In the genomic region with DNA sequence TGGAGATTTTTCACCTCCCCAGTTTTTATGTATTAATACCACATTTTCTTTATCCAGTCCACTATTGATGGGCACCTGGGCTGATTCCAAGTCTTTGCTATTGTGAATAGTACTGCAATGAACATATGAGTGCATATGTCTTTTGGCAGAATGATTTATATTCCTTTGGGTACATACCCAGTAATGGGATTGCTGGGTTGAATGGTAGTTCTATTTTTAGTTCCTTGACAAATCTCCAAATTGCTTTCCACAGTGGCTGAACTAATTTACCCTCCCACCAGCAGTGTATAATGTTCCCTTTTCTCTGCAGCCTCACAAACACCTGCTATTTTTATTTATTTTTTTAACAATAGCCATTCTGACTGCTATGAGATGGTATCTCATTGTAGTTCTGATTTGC, we compare ENCODE assay signal across 20 cellular contexts.
A peak's percentile ranks its signal among the peaks of the same experiment; 100 is the strongest.
DNase-seq lines count a peak whose midpoint lies in the region; ATAC-seq and TF ChIP-seq lines count a peak whose summit lies in the region.
"Had no signal": no experiment of that assay in that cellular context is flagged by ENCODE, and none has a peak within 500 bp of the region (broad histone marks: within the 10 kb centered on the region; RNA-seq: fewer than 3 reads in every experiment).

No MANE protein-coding gene starts in this region.

- peaks cover 21% of the 10 kb centered on the region for H3K4me1 ChIP-seq in smooth muscle cell (ENCODE audit: low read depth)
- H3K4me1 ChIP-seq: left lung had no signal

- H2AFZ ChIP-seq in smooth muscle cell (ENCODE audit: low read depth): no peak overlapping the region
- H2AFZ ChIP-seq: PC-9 had no signal

- H3K27ac ChIP-seq in smooth muscle cell (ENCODE audit: low read depth): peak overlapping the region; percentile 85
- H3K27ac ChIP-seq: A549, cardiac muscle cell, left lung, PC-9 had no signal

- no peaks in the 10 kb centered on the region for H3K27me3 Mint-ChIP-seq in brain

- no peaks in the 10 kb centered on the region for H3K79me2 ChIP-seq in smooth muscle cell (ENCODE audit: low read depth)

- H3K27ac Mint-ChIP-seq in brain: peak overlapping the region in 3 of 5 experiments; percentile 45 to 71 (median 55)
- H3K27ac Mint-ChIP-seq: CD4-positive, alpha-beta memory T cell; naive B cell had no signal

- no peaks in the 10 kb centered on the region for H4K20me1 ChIP-seq in smooth muscle cell (ENCODE audit: low read depth)

- no peaks in the 10 kb centered on the region for H3K36me3 ChIP-seq in smooth muscle cell (ENCODE audit: low read depth)
- H3K36me3 ChIP-seq: cardiac muscle cell, left lung had no signal

- intact Hi-C loops in left ventricle myocardium superior (cut with micrococcal nuclease): no loop called here
- intact Hi-C loops in left cardiac atrium (cut with DNase I): no loop called here

- H3K9ac ChIP-seq in smooth muscle cell (ENCODE audit: low read depth): no peak overlapping the region

- H3K27me3 ChIP-seq in smooth muscle cell (ENCODE audit: low read depth): no peaks in the 10 kb centered on the region
- H3K27me3 ChIP-seq: cardiac muscle cell, left lung had no signal

- H3K4me2 ChIP-seq in smooth muscle cell: peak overlapping the region; percentile 80
- H3K4me2 ChIP-seq: PC-9 had no signal

- TF ChIP-seq CTCF in brain (conservative IDR thresholded peaks at IDR 0.05) (no peak), smooth muscle cell (IDR thresholded peaks at IDR 0.05; ENCODE audit: borderline replicate concordance, insufficient read depth, poor library complexity, severe bottlenecking) (no peak)

- ATAC-seq in left ventricle myocardium superior: peak; percentile 38
- ATAC-seq in left cardiac atrium: no peak
- ATAC-seq in HG03045 (IDR thresholded peaks at IDR 0.05; ENCODE audit: unreplicated experiment): no peak
- ATAC-seq: A549, GM12878, left lung had no signal

- H3K4me1 Mint-ChIP-seq in brain: peaks cover 58% of the 10 kb centered on the region
- H3K4me1 Mint-ChIP-seq: CD4-positive, alpha-beta memory T cell; naive B cell had no signal

- peaks cover 0 to 3% (median 0%) of the 10 kb centered on the region in 5 experiments for H3K9me3 Mint-ChIP-seq in brain

- peak overlapping the region in 1 of 5 experiments; percentile 20 for H3K4me3 Mint-ChIP-seq in brain
- H3K4me3 Mint-ChIP-seq: CD4-positive, alpha-beta memory T cell; naive B cell had no signal

- no peaks in the 10 kb centered on the region for H3K36me3 Mint-ChIP-seq in brain
- H3K36me3 Mint-ChIP-seq: CD4-positive, alpha-beta memory T cell; naive B cell had no signal

- no peak overlapping the region for H3K4me3 ChIP-seq in smooth muscle cell
- H3K4me3 ChIP-seq: A549, cardiac muscle cell, GM12878, left lung, PC-9 had no signal

- no peak for DNase-seq in left ventricle myocardium superior
- DNase-seq in left cardiac atrium: no peak
- DNase-seq in NCI-H2227 treated with DMSO at 0.1 percent for 48 hours (lab: John Stamatoyannopoulos, UW): peak; percentile 38
- no peak for DNase-seq in smooth muscle cell (lab: John Stamatoyannopoulos, UW; ENCODE audit: unreplicated experiment)
- DNase-seq in activated T-cell treated with anti-CD3 and anti-CD28 coated beads, Interleukin-2, amount 50 U/mL, for 1 hour: no peak
- no peak for DNase-seq in OCI-M2 (lab: John Stamatoyannopoulos, UW; ENCODE audit: unreplicated experiment)
- DNase-seq: activated CD4-positive, alpha-beta T cell treated with anti-CD3 and anti-CD28 coated beads, Interleukin-2, amount 50 U/mL, for 4 hours; CD4-positive, alpha-beta memory T cell; effector memory CD4-positive, alpha-beta T cell; HCEC 1CT; KBM-7; left lung; naive B cell; NCI-H187 treated with DMSO at 0.1 percent for 48 hours; PC-9 had no signal

- H3K9me3 ChIP-seq in smooth muscle cell (replicated peaks; ENCODE audit: low read depth): no peaks in the 10 kb centered on the region
- H3K9me3 ChIP-seq: A549, left lung had no signal

- H3F3A ChIP-seq in smooth muscle cell (ENCODE audit: low read depth): peaks cover 14% of the 10 kb centered on the region
